ENCODE assay signal across 9 cellular contexts in the genomic region with DNA sequence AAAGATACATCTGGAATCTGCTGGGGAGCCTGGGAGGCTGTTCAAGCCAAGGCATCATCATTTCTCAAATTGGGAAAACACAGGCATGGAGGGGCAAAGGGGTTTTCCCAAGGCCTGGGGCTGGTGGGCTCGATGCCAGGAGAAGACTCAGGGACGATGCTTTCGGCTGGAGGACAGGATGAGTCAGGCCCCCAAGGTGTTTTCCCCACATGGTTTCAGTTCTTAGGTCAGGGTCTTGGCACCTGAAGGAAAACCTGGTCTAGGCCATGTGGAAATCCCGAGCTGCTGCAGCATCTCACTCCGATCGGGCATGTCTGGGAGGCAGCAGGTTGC.
DNase-seq lines count a peak whose midpoint lies in the region; ATAC-seq lines count a peak whose summit lies in the region.
"Had no signal": no experiment of that assay in that cellular context is flagged by ENCODE, and none has a peak within 500 bp of the region (broad histone marks: within the 10 kb centered on the region; RNA-seq: fewer than 3 reads in every experiment).

No MANE protein-coding gene starts in this region.

- intact Hi-C loops in activated CD4-positive, alpha-beta T cell treated with anti-CD3 and anti-CD28 coated beads, Interleukin-2, amount 10 ng/mL, durations not matched to agents 24 days and 14 days (cut with micrococcal nuclease) = no loop called here

- ATAC-seq in HG02588 (IDR thresholded peaks at IDR 0.05; ENCODE audit: unreplicated experiment) (peak; percentile 40), HG03159 (IDR thresholded peaks at IDR 0.05; ENCODE audit: unreplicated experiment) (no peak)
- ATAC-seq: A549 had no signal

- no peak overlapping the region for H3K4me3 ChIP-seq in skeletal muscle cell (ENCODE audit: low read depth, low read length)
- H3K4me3 ChIP-seq: A549 had no signal

- H3K27me3 Mint-ChIP-seq in activated CD4-positive, alpha-beta T cell treated with anti-CD3 and anti-CD28 coated beads, Interleukin-2, amount 10 ng/mL, durations not matched to agents 24 days and 14 days = no peaks in the 10 kb centered on the region
- H3K27me3 Mint-ChIP-seq in activated T-cell treated with anti-CD3 and anti-CD28 coated beads, Interleukin-2, amount 50 U/mL, for 24 hours = no peaks in the 10 kb centered on the region

- no peak overlapping the region for H3K27ac Mint-ChIP-seq in activated CD4-positive, alpha-beta T cell treated with anti-CD3 and anti-CD28 coated beads, Interleukin-2, amount 10 ng/mL, durations not matched to agents 24 days and 14 days
- H3K27ac Mint-ChIP-seq in activated T-cell treated with anti-CD3 and anti-CD28 coated beads, Interleukin-2, amount 50 U/mL, for 24 hours = peak overlapping the region; percentile 57

- no peak overlapping the region for H3K4me3 Mint-ChIP-seq in activated CD4-positive, alpha-beta T cell treated with anti-CD3 and anti-CD28 coated beads, Interleukin-2, amount 10 ng/mL, durations not matched to agents 24 days and 14 days
- no peak overlapping the region for H3K4me3 Mint-ChIP-seq in activated T-cell treated with anti-CD3 and anti-CD28 coated beads, Interleukin-2, amount 50 U/mL, for 24 hours

- peaks cover 6% of the 10 kb centered on the region for H3K4me1 Mint-ChIP-seq in activated CD4-positive, alpha-beta T cell treated with anti-CD3 and anti-CD28 coated beads, Interleukin-2, amount 10 ng/mL, durations not matched to agents 24 days and 14 days
- H3K4me1 Mint-ChIP-seq in activated T-cell treated with anti-CD3 and anti-CD28 coated beads, Interleukin-2, amount 50 U/mL, for 24 hours (ENCODE audit: low read depth) = peaks cover 20% of the 10 kb centered on the region

- DNase-seq in activated CD4-positive, alpha-beta T cell treated with anti-CD3 and anti-CD28 coated beads for 48 hours = peak; percentile 35
- DNase-seq in activated CD4-positive, alpha-beta T cell treated with anti-CD3 and anti-CD28 coated beads, Interleukin-2, amount 10 ng/mL, durations not matched to agents 24 days and 14 days = no peak
- peak; percentile 45 for DNase-seq in activated T-cell treated with anti-CD3 and anti-CD28 coated beads, Interleukin-2, amount 50 U/mL, for 24 hours
- DNase-seq in skeletal muscle cell (ENCODE audit: low read depth) = peak; percentile 25
- DNase-seq in NCI-H526 treated with DMSO at 0.1 percent for 48 hours (lab: John Stamatoyannopoulos, UW) = no peak
- DNase-seq in globus pallidus (ENCODE audit: low spot score) = no peak

- H3K36me3 Mint-ChIP-seq in activated CD4-positive, alpha-beta T cell treated with anti-CD3 and anti-CD28 coated beads, Interleukin-2, amount 10 ng/mL, durations not matched to agents 24 days and 14 days (ENCODE audit: low read depth) = no peaks in the 10 kb centered on the region
- H3K36me3 Mint-ChIP-seq in activated T-cell treated with anti-CD3 and anti-CD28 coated beads, Interleukin-2, amount 50 U/mL, for 24 hours (ENCODE audit: low read depth) = no peaks in the 10 kb centered on the region

- H3K9me3 Mint-ChIP-seq in activated CD4-positive, alpha-beta T cell treated with anti-CD3 and anti-CD28 coated beads, Interleukin-2, amount 10 ng/mL, durations not matched to agents 24 days and 14 days = no peaks in the 10 kb centered on the region
- H3K9me3 Mint-ChIP-seq in activated T-cell treated with anti-CD3 and anti-CD28 coated beads, Interleukin-2, amount 50 U/mL, for 24 hours = no peaks in the 10 kb centered on the region

Comparison
In these comparisons a context has a peak if more than half of its experiments do, and no peak if none do; other contexts are left out.
1. DNase-seq: peak in activated CD4-positive, alpha-beta T cell treated with anti-CD3 and anti-CD28 coated beads for 48 hours (single experiment), activated T-cell treated with anti-CD3 and anti-CD28 coated beads, Interleukin-2, amount 50 U/mL, for 24 hours (single experiment) and skeletal muscle cell (single experiment); none in activated CD4-positive, alpha-beta T cell treated with anti-CD3 and anti-CD28 coated beads, Interleukin-2, amount 10 ng/mL, durations not matched to agents 24 days and 14 days (single experiment), NCI-H526 treated with DMSO at 0.1 percent for 48 hours (single experiment) and globus pallidus (single experiment).